In genomic region chr3:69059688-69060087, GRCh38 we compare ENCODE assay signal across 25 cellular contexts. TPM values are rescaled to one million over a fixed set of nuclear protein-coding genes. Genes with fewer than 3 reads are reported as not detected.
A peak's percentile ranks its signal among the peaks of the same experiment; 100 is the strongest.
DNase-seq lines count a peak whose midpoint lies in the region; ATAC-seq lines count a peak whose summit lies in the region.
"Had no signal": no experiment of that assay in that cellular context is flagged by ENCODE, and none has a peak within 500 bp of the region (broad histone marks: within the 10 kb centered on the region; RNA-seq: fewer than 3 reads in every experiment).

No MANE protein-coding gene starts in this region.

- H3K27ac ChIP-seq in CD4-positive, alpha-beta memory T cell (ENCODE audit: low read depth, low read length), result peak overlapping the region; percentile 17
- H3K27ac ChIP-seq: A549, cardiac muscle cell, GM23248, RWPE1 had no signal

- H3K27me3 ChIP-seq in CD4-positive, alpha-beta memory T cell (ENCODE audit: insufficient read depth, low read length), result no peaks in the 10 kb centered on the region
- H3K27me3 ChIP-seq: BE2C, cardiac muscle cell, tibial nerve had no signal

- H3K27ac Mint-ChIP-seq in activated CD4-positive, alpha-beta T cell treated with anti-CD3 and anti-CD28 coated beads for 36 hours, result peak overlapping the region; percentile 76
- H3K27ac Mint-ChIP-seq in CD4-positive, alpha-beta memory T cell, result peak overlapping the region; percentile 48 to 96 (median 89)
- peak overlapping the region; percentile 65 to 87 for H3K27ac Mint-ChIP-seq in activated naive CD4-positive, alpha-beta T cell treated with anti-CD3 and anti-CD28 coated beads, Interleukin-2, amount 50 U/mL, for 72 hours
- H3K27ac Mint-ChIP-seq in natural killer cell treated with Interleukin-12 subunit alpha and Interleukin-12 subunit beta and Interleukin-15 and Interleukin-18, amount 100 ng/mL, for 72 hours, result peak overlapping the region; percentile 88 to 90

- H3K4me1 Mint-ChIP-seq in activated CD4-positive, alpha-beta T cell treated with anti-CD3 and anti-CD28 coated beads for 36 hours, result peaks cover 35% of the 10 kb centered on the region
- peaks cover 30 to 62% (median 39%) of the 10 kb centered on the region in 4 donors for H3K4me1 Mint-ChIP-seq in CD4-positive, alpha-beta memory T cell
- peaks cover 21 to 36% of the 10 kb centered on the region in 2 donors for H3K4me1 Mint-ChIP-seq in natural killer cell treated with Interleukin-12 subunit alpha and Interleukin-12 subunit beta and Interleukin-15 and Interleukin-18, amount 100 ng/mL, for 72 hours (ENCODE audit: low read depth in 2 of 2)

- H3K4me3 Mint-ChIP-seq in activated CD4-positive, alpha-beta T cell treated with anti-CD3 and anti-CD28 coated beads for 36 hours, result no peak overlapping the region
- peak overlapping the region in 1 of 8 donors; percentile 1 for H3K4me3 Mint-ChIP-seq in CD4-positive, alpha-beta memory T cell
- no peak overlapping the region for H3K4me3 Mint-ChIP-seq in natural killer cell treated with Interleukin-12 subunit alpha and Interleukin-12 subunit beta and Interleukin-15 and Interleukin-18, amount 100 ng/mL, for 72 hours

- peak; percentile 78 for ATAC-seq in activated CD4-positive, alpha-beta T cell treated with anti-CD3 and anti-CD28 coated beads for 36 hours
- peak; percentile 87 to 90 for ATAC-seq in activated naive CD4-positive, alpha-beta T cell treated with anti-CD3 and anti-CD28 coated beads, Interleukin-2, amount 50 U/mL, for 72 hours
- ATAC-seq in natural killer cell treated with Interleukin-12 subunit alpha and Interleukin-12 subunit beta and Interleukin-15 and Interleukin-18, amount 100 ng/mL, for 72 hours, result no peak
- ATAC-seq: A549 had no signal

- CTCF ChIA-PET in activated CD4-positive, alpha-beta T cell treated with anti-CD3 and anti-CD28 coated beads for 36 hours (lab: Charles Lee), result interaction anchor here (0.6 to 1.0 kb wide), 3 partner anchors 9 to 21 kb away, joined by 3 to 5 read pairs (median 3); no protein-coding TSS in a partner anchor
- CTCF ChIA-PET in CD4-positive, alpha-beta memory T cell (lab: Charles Lee; ENCODE audit: partially characterized antibody), result interaction anchor here (1.4 to 2.1 kb wide), 2 partner anchors 19 to 247 kb away, joined by 4 read pairs; no protein-coding TSS in a partner anchor

- H3K9me3 Mint-ChIP-seq in activated CD4-positive, alpha-beta T cell treated with anti-CD3 and anti-CD28 coated beads for 36 hours (ENCODE audit: low read depth), result peaks cover 3% of the 10 kb centered on the region
- H3K9me3 Mint-ChIP-seq in CD4-positive, alpha-beta memory T cell, result peaks cover 0 to 4% (median 0%) of the 10 kb centered on the region in 8 donors
- peaks cover 4 to 8% of the 10 kb centered on the region in 2 donors for H3K9me3 Mint-ChIP-seq in activated naive CD4-positive, alpha-beta T cell treated with anti-CD3 and anti-CD28 coated beads, Interleukin-2, amount 50 U/mL, for 72 hours
- H3K9me3 Mint-ChIP-seq in natural killer cell treated with Interleukin-12 subunit alpha and Interleukin-12 subunit beta and Interleukin-15 and Interleukin-18, amount 100 ng/mL, for 72 hours, result no peaks in the 10 kb centered on the region

- H3K4me3 ChIP-seq in CD4-positive, alpha-beta memory T cell (ENCODE audit: low read length in 2 of 2), result no peak overlapping the region
- H3K4me3 ChIP-seq: A549, cardiac muscle cell, GM23248, tibial nerve had no signal

- POLR2A ChIA-PET in activated CD4-positive, alpha-beta T cell treated with anti-CD3 and anti-CD28 coated beads for 36 hours (lab: Charles Lee), result no interaction called here
- POLR2A ChIA-PET in CD4-positive, alpha-beta memory T cell (lab: Charles Lee; ENCODE audit: partially characterized antibody), result interaction anchor here (1.2 to 10.3 kb wide), 5 partner anchors 8 to 40 kb away, joined by 3 to 208 read pairs (median 8); partner anchors contain the start of genes ARL6IP5, TMF1 and UBA3

- no peak for DNase-seq in activated CD4-positive, alpha-beta T cell treated with anti-CD3 and anti-CD28 coated beads for 36 hours
- no peak for DNase-seq in activated CD4-positive, alpha-beta T cell treated with anti-CD3 and anti-CD28 coated beads, Interleukin-2, amount 50 U/mL, for 1 hour
- DNase-seq in CD4-positive, alpha-beta memory T cell, result no peak
- DNase-seq in activated naive CD4-positive, alpha-beta T cell treated with anti-CD3 and anti-CD28 coated beads, Interleukin-2, amount 50 U/mL, for 72 hours (ENCODE audit: low spot score in 2 of 2), result no peak
- no peak for DNase-seq in natural killer cell treated with Interleukin-12 subunit alpha and Interleukin-12 subunit beta and Interleukin-15 and Interleukin-18, amount 100 ng/mL, for 72 hours (ENCODE audit: low spot score)
- DNase-seq in H4 (ENCODE audit: low spot score) (no peak), T-helper 9 cell (no peak)
- no peak for DNase-seq in stimulated activated naive CD4-positive, alpha-beta T cell (lab: John Stamatoyannopoulos, UW)
- DNase-seq: activated CD4-positive, alpha-beta T cell treated with anti-CD3 and anti-CD28 coated beads for 4 hours; amygdala; BE2C; GM23248; kidney glomerular epithelial cell; mammary epithelial cell; MV-4-11; NCI-H1930; NCI-H2227 treated with DMSO at 0.1 percent for 48 hours; NCI-H748 treated with DMSO at 0.1 percent for 48 hours; occipital lobe; SK-N-SH; stimulated activated CD4-positive, alpha-beta T cell treated with anti-CD3 and anti-CD28 coated beads, Interleukin-1b, Interleukin-23, amount 100 ng/mL, for 48 hours had no signal

- peaks cover 28% of the 10 kb centered on the region for H3K36me3 ChIP-seq in CD4-positive, alpha-beta memory T cell (ENCODE audit: insufficient read depth, low read length)

- intact Hi-C loops in activated CD4-positive, alpha-beta T cell treated with anti-CD3 and anti-CD28 coated beads for 36 hours (cut with DNase I, micrococcal nuclease), result no loop called here
- intact Hi-C loops in CD4-positive, alpha-beta memory T cell (cut with micrococcal nuclease), result no loop called here

- no peaks in the 10 kb centered on the region for H3K9me3 ChIP-seq in CD4-positive, alpha-beta memory T cell (ENCODE audit: control insufficient read depth in 1 of 2, low read length in 2 of 2)
- H3K9me3 ChIP-seq: A549, BE2C, SK-N-SH, tibial nerve had no signal

- peaks cover 45% of the 10 kb centered on the region for H3K4me1 ChIP-seq in CD4-positive, alpha-beta memory T cell (ENCODE audit: insufficient read depth, low read length)
- H3K4me1 ChIP-seq: A549, BE2C had no signal

- H3K27me3 Mint-ChIP-seq in activated CD4-positive, alpha-beta T cell treated with anti-CD3 and anti-CD28 coated beads for 36 hours, result no peaks in the 10 kb centered on the region
- no peaks in the 10 kb centered on the region for H3K27me3 Mint-ChIP-seq in CD4-positive, alpha-beta memory T cell
- H3K27me3 Mint-ChIP-seq in natural killer cell treated with Interleukin-12 subunit alpha and Interleukin-12 subunit beta and Interleukin-15 and Interleukin-18, amount 100 ng/mL, for 72 hours, result no peaks in the 10 kb centered on the region

- peaks cover 53% of the 10 kb centered on the region for H3K36me3 Mint-ChIP-seq in activated CD4-positive, alpha-beta T cell treated with anti-CD3 and anti-CD28 coated beads for 36 hours (ENCODE audit: low read depth)
- peaks cover 44 to 58% of the 10 kb centered on the region in 2 donors for H3K36me3 Mint-ChIP-seq in CD4-positive, alpha-beta memory T cell
- peaks cover 31 to 34% of the 10 kb centered on the region in 2 donors for H3K36me3 Mint-ChIP-seq in activated naive CD4-positive, alpha-beta T cell treated with anti-CD3 and anti-CD28 coated beads, Interleukin-2, amount 50 U/mL, for 72 hours
- peaks cover 26% of the 10 kb centered on the region for H3K36me3 Mint-ChIP-seq in natural killer cell treated with Interleukin-12 subunit alpha and Interleukin-12 subunit beta and Interleukin-15 and Interleukin-18, amount 100 ng/mL, for 72 hours

RNA-seq across cellular contexts. Expression of gene TMF1, which starts 7.6 kb away (rescaled TPM):
- 10 to 100 TPM; 33.2 to 34.1 TPM for total RNA-seq in activated CD4-positive, alpha-beta T cell treated with anti-CD3 and anti-CD28 coated beads for 36 hours
- 10 to 100 TPM; 58.5 to 61.0 TPM for total RNA-seq in CD4-positive, alpha-beta memory T cell
- 10 to 100 TPM; 42.8 to 43.2 TPM for polyA plus RNA-seq in CD4-positive, alpha-beta memory T cell
- total RNA-seq in activated naive CD4-positive, alpha-beta T cell treated with anti-CD3 and anti-CD28 coated beads, Interleukin-2, amount 50 U/mL, for 72 hours, result 10 to 100 TPM; 43.2 to 44.3 TPM
- total RNA-seq in natural killer cell treated with Interleukin-12 subunit alpha and Interleukin-12 subunit beta and Interleukin-15 and Interleukin-18, amount 100 ng/mL, for 72 hours, result 10 to 100 TPM; 42.2 to 43.7 TPM
- total RNA-seq in H4 (2014; rRNA removed; shearing (Covaris generic)), result 4.6 and 8.6 TPM in 2 replicates

RNA-seq across cellular contexts. Expression of gene UBA3, which starts 20.5 kb away (rescaled TPM):
- 10 to 100 TPM; 59.5 to 72.2 TPM for total RNA-seq in activated CD4-positive, alpha-beta T cell treated with anti-CD3 and anti-CD28 coated beads for 36 hours
- total RNA-seq in CD4-positive, alpha-beta memory T cell, result 10 to 100 TPM; 81.0 to 81.6 TPM
- polyA plus RNA-seq in CD4-positive, alpha-beta memory T cell, result 100 to 1,000 TPM in 1 of 2 donors, 10 to 100 TPM in 1; 60.1 to 105 TPM
- total RNA-seq in activated naive CD4-positive, alpha-beta T cell treated with anti-CD3 and anti-CD28 coated beads, Interleukin-2, amount 50 U/mL, for 72 hours, result 10 to 100 TPM; 79.6 to 89.3 TPM
- 100 to 1,000 TPM in 1 of 2 donors, 10 to 100 TPM in 1; 93.4 to 111 TPM for total RNA-seq in natural killer cell treated with Interleukin-12 subunit alpha and Interleukin-12 subunit beta and Interleukin-15 and Interleukin-18, amount 100 ng/mL, for 72 hours
- total RNA-seq in H4 (2014; rRNA removed; shearing (Covaris generic)), result 35.3 and 57.5 TPM in 2 replicates

RNA-seq across cellular contexts. Expression of gene ARL6IP5, which starts 25.0 kb away (rescaled TPM):
- total RNA-seq in activated CD4-positive, alpha-beta T cell treated with anti-CD3 and anti-CD28 coated beads for 36 hours, result 10 to 100 TPM; 60.4 to 76.0 TPM
- total RNA-seq in CD4-positive, alpha-beta memory T cell, result 100 to 1,000 TPM; 147 to 156 TPM
- 100 to 1,000 TPM; 500 to 953 TPM for polyA plus RNA-seq in CD4-positive, alpha-beta memory T cell
- 100 to 1,000 TPM in 1 of 2 donors, 10 to 100 TPM in 1; 73.5 to 108 TPM for total RNA-seq in activated naive CD4-positive, alpha-beta T cell treated with anti-CD3 and anti-CD28 coated beads, Interleukin-2, amount 50 U/mL, for 72 hours
- total RNA-seq in natural killer cell treated with Interleukin-12 subunit alpha and Interleukin-12 subunit beta and Interleukin-15 and Interleukin-18, amount 100 ng/mL, for 72 hours, result 100 to 1,000 TPM; 110 to 135 TPM
- total RNA-seq in H4 (2014; rRNA removed; shearing (Covaris generic)), result 34.3 and 66.8 TPM in 2 replicates

RNA-seq across cellular contexts. Expression of gene EOGT, which starts 46.2 kb away (rescaled TPM):
- 1 to 10 TPM; 6.0 to 8.4 TPM for total RNA-seq in activated CD4-positive, alpha-beta T cell treated with anti-CD3 and anti-CD28 coated beads for 36 hours
- 10 to 100 TPM; 26.7 to 28.6 TPM for total RNA-seq in CD4-positive, alpha-beta memory T cell
- 1 to 10 TPM; 8.2 to 9.2 TPM for polyA plus RNA-seq in CD4-positive, alpha-beta memory T cell
- total RNA-seq in activated naive CD4-positive, alpha-beta T cell treated with anti-CD3 and anti-CD28 coated beads, Interleukin-2, amount 50 U/mL, for 72 hours, result 10 to 100 TPM in 1 of 2 donors, 1 to 10 TPM in 1; 7.9 to 13.7 TPM
- total RNA-seq in natural killer cell treated with Interleukin-12 subunit alpha and Interleukin-12 subunit beta and Interleukin-15 and Interleukin-18, amount 100 ng/mL, for 72 hours, result 10 to 100 TPM; 12.0 to 31.8 TPM
- total RNA-seq in H4 (2014; rRNA removed; shearing (Covaris generic)), result 11.5 and 14.2 TPM in 2 replicates

Comparison
In these comparisons a context has a peak if more than half of its experiments do, and no peak if none do; other contexts are left out.
1. ATAC-seq: peak in activated CD4-positive, alpha-beta T cell treated with anti-CD3 and anti-CD28 coated beads for 36 hours (single experiment) and activated naive CD4-positive, alpha-beta T cell treated with anti-CD3 and anti-CD28 coated beads, Interleukin-2, amount 50 U/mL, for 72 hours (2 of 2); none in natural killer cell treated with Interleukin-12 subunit alpha and Interleukin-12 subunit beta and Interleukin-15 and Interleukin-18, amount 100 ng/mL, for 72 hours (0 of 2).
2. Peak in every context shown above with its lines, with median percentiles within 50 percentile points of each other: H3K27ac Mint-ChIP-seq.